7 cellular contexts compared by ENCODE assay signal in the genomic region with DNA sequence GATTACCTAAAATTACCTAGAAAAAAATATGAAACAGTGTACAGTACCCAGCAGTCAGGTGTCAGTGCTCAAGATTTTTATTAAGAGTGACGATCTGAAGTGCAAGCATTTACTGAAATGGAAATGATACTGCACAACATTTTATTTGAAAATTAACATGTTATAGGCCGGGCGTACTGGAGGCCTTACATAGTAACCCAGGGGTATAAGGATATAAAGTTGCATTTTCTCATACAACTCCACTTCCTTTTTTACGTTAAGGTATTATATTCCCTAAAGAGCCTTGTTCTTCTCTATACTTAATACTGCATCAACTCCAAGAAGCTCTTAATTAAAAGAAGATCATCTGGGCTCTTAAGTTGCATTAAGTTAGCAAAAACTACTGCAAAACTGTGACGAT. TPM values are rescaled to one million over a fixed set of nuclear protein-coding genes. Genes with fewer than 3 reads are reported as not detected.
A peak's percentile ranks its signal among the peaks of the same experiment; 100 is the strongest.
DNase-seq lines count a peak whose midpoint lies in the region; TF ChIP-seq lines count a peak whose summit lies in the region.

No MANE protein-coding gene starts in this region.

- H3K4ac ChIP-seq in H9 (ENCODE audit: low read depth, low read length): no peak overlapping the region

- no peak overlapping the region for H2BK15ac ChIP-seq in H9 (ENCODE audit: low read depth, low read length)

- no peak overlapping the region for H4K5ac ChIP-seq in H9 (ENCODE audit: insufficient read length, low read depth, low read length)

- H4K20me1 ChIP-seq in H9 (ENCODE audit: control insufficient read depth, insufficient read depth, insufficient read length): no peaks in the 10 kb centered on the region

- H2BK12ac ChIP-seq in H9 (ENCODE audit: insufficient read length, low read depth, low read length): no peak overlapping the region

- H2BK120ac ChIP-seq in H9 (ENCODE audit: low read depth, low read length, poor library complexity, severe bottlenecking): no peak overlapping the region

- no peak overlapping the region for H3K27ac ChIP-seq in H9 (ENCODE audit: insufficient read length, low read depth, low read length)
- peak overlapping the region in 17 of 21 experiments; percentile 14 to 99 (median 65) for H3K27ac ChIP-seq in skin epidermis

- H3K36me3 Mint-ChIP-seq in H9 (ENCODE audit: insufficient read depth in 1 of 3, low read depth in 3 of 3): peaks cover 22 to 37% (median 31%) of the 10 kb centered on the region in 3 experiments; a peak in 6 of 7 replicates

- no peak overlapping the region for H3K56ac ChIP-seq in H9 (ENCODE audit: insufficient read length, low read depth, low read length)

- H3K4me3 Mint-ChIP-seq in H9: peak overlapping the region in 1 of 2 experiments; percentile 5; a peak in 1 of 5 replicates

- H3K4me3 ChIP-seq in WI38 (ENCODE audit: low read depth, low read length): peak overlapping the region; percentile 41
- H3K4me3 ChIP-seq in fibroblast of pulmonary artery (replicated peaks; ENCODE audit: low read depth, low read length): peak overlapping the region; percentile 47
- peak overlapping the region in 4 of 7 experiments; percentile 5 to 27 (median 12) for H3K4me3 ChIP-seq in skin epidermis

- H3K4me1 Mint-ChIP-seq in H9: peaks cover 36 to 38% of the 10 kb centered on the region in 2 experiments

- no peak overlapping the region for H2AK5ac ChIP-seq in H9 (ENCODE audit: insufficient read length, low read length)

- peaks cover 3% of the 10 kb centered on the region; the same call in 1 of the 2 replicates for H3K4me1 ChIP-seq in H9 (ENCODE audit: insufficient read depth, low read length)

- no peak overlapping the region for H3K9ac ChIP-seq in H9 (ENCODE audit: extremely low read depth, insufficient read length, low read length)

- no peaks in the 10 kb centered on the region; a peak in 1 of 5 replicates for H3K9me3 Mint-ChIP-seq in H9

- H3K4me2 ChIP-seq in H9 (ENCODE audit: insufficient read depth, insufficient read length, low read length): no peak overlapping the region

- no peak overlapping the region for H2AFZ ChIP-seq in H9 (ENCODE audit: low read length)

- no peak overlapping the region for H3T11ph ChIP-seq in H9 (ENCODE audit: low read length)

- no peak overlapping the region for H2BK20ac ChIP-seq in H9 (ENCODE audit: low read depth, low read length, poor library complexity, severe bottlenecking)

- no peak overlapping the region for H4K91ac ChIP-seq in H9 (ENCODE audit: insufficient read length, low read depth, low read length)

- H4K8ac ChIP-seq in H9 (replicated peaks; ENCODE audit: insufficient read length, low read depth, low read length): no peak overlapping the region

- peaks cover 46% of the 10 kb centered on the region for H3K79me2 ChIP-seq in H9 (ENCODE audit: insufficient read depth, low read length)

- DNase-seq in H9 (no peak), fibroblast of pulmonary artery (ENCODE audit: low read depth) (no peak), DMS153 treated with DMSO at 0.1 percent for 48 hours (lab: John Stamatoyannopoulos, UW; ENCODE audit: unreplicated experiment) (no peak), KG1 (lab: John Stamatoyannopoulos, UW) (no peak)
- no peak for DNase-seq in stimulated activated CD4-positive, alpha-beta T cell treated with anti-CD3 and anti-CD28 coated beads, Interleukin-4, amount 100 ng/mL, for 4 hours

- peak overlapping the region in 2 of 3 experiments; percentile 67 to 68; a peak in 5 of 7 replicates for H3K27ac Mint-ChIP-seq in H9

- H3K23me2 ChIP-seq in H9 (ENCODE audit: insufficient read length, low read depth, low read length, poor library complexity, severe bottlenecking): peaks cover 12% of the 10 kb centered on the region

- no peak overlapping the region for H3K18ac ChIP-seq in H9 (ENCODE audit: insufficient read length, low read depth, low read length)

- no peak overlapping the region for H3K23ac ChIP-seq in H9 (ENCODE audit: insufficient read length, low read depth, low read length)

- H3K27me3 ChIP-seq in H9 (ENCODE audit: insufficient read depth, low read length): no peaks in the 10 kb centered on the region

- no peak overlapping the region for H3K14ac ChIP-seq in H9 (ENCODE audit: insufficient read depth, low read length)

- WGBS in H9 (ENCODE audit: extremely low coverage, insufficient read length, low lambda C conversion rate): no CpG with 5 or more reads among the region's 5 CpGs

- H2BK5ac ChIP-seq in H9 (ENCODE audit: insufficient read length, low read length): no peak overlapping the region

- no peaks in the 10 kb centered on the region for H3K27me3 Mint-ChIP-seq in H9 (ENCODE audit: low read depth)

- H3K79me1 ChIP-seq in H9 (ENCODE audit: insufficient read depth, low read depth, low read length, poor library complexity, severe bottlenecking): no peaks in the 10 kb centered on the region

- no peaks in the 10 kb centered on the region for H3K9me3 ChIP-seq in H9 (ENCODE audit: control insufficient read depth, low read depth, low read length)

- TF ChIP-seq CTCF in H9 (conservative IDR thresholded peaks at IDR 0.05): no peak
- no peak for TF ChIP-seq CTCF in WI38 (IDR thresholded peaks at IDR 0.05; ENCODE audit: low read depth, low read length)
- no peak for TF ChIP-seq CTCF in fibroblast of pulmonary artery (IDR thresholded peaks at IDR 0.05; ENCODE audit: low read length, missing control alignments)

RNA-seq across cellular contexts. Expression of a gene that starts 3.3 kb away (rescaled TPM):
- total RNA-seq in H9 (2021): 48.4 and 49.1 TPM in 2 replicates

RNA-seq across cellular contexts. Expression of a gene that starts 48.3 kb away (rescaled TPM):
- total RNA-seq in H9 (2021): 36.2 and 37.9 TPM in 2 replicates

RNA-seq across cellular contexts. Expression of a gene that starts 48.9 kb away (rescaled TPM):
- 42.2 and 45.6 TPM in 2 replicates for total RNA-seq in H9 (2021)
